In the genomic region with DNA sequence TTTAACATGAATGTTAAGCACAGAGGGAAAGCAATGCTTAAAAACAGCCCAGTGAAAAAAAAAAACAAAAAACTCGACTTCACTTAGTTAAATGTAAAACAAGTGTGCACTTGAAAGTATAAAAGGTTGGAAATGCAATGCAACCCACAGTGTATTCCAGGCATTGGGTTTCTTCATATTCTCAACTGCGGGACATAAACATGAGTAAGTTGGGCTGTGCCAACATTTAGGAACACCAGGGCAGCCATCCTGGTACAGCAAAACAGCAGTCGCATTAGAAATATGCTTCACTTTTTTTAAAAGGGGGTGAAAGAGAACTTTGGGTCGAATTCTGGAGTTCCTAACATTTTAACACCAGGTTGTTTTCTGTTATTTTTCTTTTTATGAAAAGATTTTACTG, we compare ENCODE assay signal across 1 cellular context.
TF ChIP-seq lines count a peak whose summit lies in the region.

No MANE protein-coding gene starts in this region.

TF ChIP-seq in HCT116, 20 proteins besides CTCF, POLR2A, EP300 and RAD21 (continued from another document):
- TF ChIP-seq EGR1 (IDR thresholded peaks at IDR 0.05; ENCODE audit: low read depth) (no peak), POLR2AphosphoS5 (IDR thresholded peaks at IDR 0.05; ENCODE audit: low read depth, low read length) (no peak), EZH2phosphoT487 (IDR thresholded peaks at IDR 0.05; ENCODE audit: borderline replicate concordance) (no peak), SP1 (IDR thresholded peaks at IDR 0.05; ENCODE audit: low read depth) (no peak), YY1 (IDR thresholded peaks at IDR 0.05; ENCODE audit: extremely low read depth, insufficient replicate concordance, low read depth, low read length) (no peak), ZNF274 (IDR thresholded peaks at IDR 0.05; ENCODE audit: low read depth, low read length) (no peak), ZFX (IDR thresholded peaks at IDR 0.05) (no peak), JUND (IDR thresholded peaks at IDR 0.05) (no peak)
- TF ChIP-seq, protein P1, sequence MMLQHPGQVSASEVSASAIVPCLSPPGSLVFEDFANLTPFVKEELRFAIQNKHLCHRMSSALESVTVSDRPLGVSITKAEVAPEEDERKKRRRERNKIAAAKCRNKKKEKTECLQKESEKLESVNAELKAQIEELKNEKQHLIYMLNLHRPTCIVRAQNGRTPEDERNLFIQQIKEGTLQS (IDR thresholded peaks at IDR 0.05) = no peak
